In genomic region chr10:70323143-70323696, GRCh38 we compare ENCODE assay signal across 1 cellular context.
TF ChIP-seq lines count a peak whose summit lies in the region.

No MANE protein-coding gene starts in this region.

TF ChIP-seq in H1, 55 proteins besides CTCF, POLR2A, EP300 and RAD21:
- TF ChIP-seq BACH1 (IDR thresholded peaks at IDR 0.05; ENCODE audit: low read length): no peak
- TF ChIP-seq CBX8 (IDR thresholded peaks at IDR 0.05; ENCODE audit: borderline replicate concordance, low read depth, low read length): no peak
- TF ChIP-seq CHD1 (IDR thresholded peaks at IDR 0.05; ENCODE audit: low read depth, low read length): no peak
- TF ChIP-seq TAF7 (optimal IDR thresholded peaks at IDR 0.05; ENCODE audit: borderline replicate concordance, low read depth, low read length): no peak
- TF ChIP-seq JUN (IDR thresholded peaks at IDR 0.05; ENCODE audit: low read depth, low read length): no peak
- no peak for TF ChIP-seq BRCA1 (IDR thresholded peaks at IDR 0.05; ENCODE audit: low read depth, low read length)
- TF ChIP-seq SP1 (IDR thresholded peaks at IDR 0.05; ENCODE audit: low read depth, low read length): no peak
- no peak for TF ChIP-seq RNF2 (IDR thresholded peaks at IDR 0.05; ENCODE audit: borderline replicate concordance, low read depth, low read length, missing control alignments, poor library complexity, severe bottlenecking)
TF ChIP-seq in H1: peak in this region for 0.
